ENCODE assay signal across 7 cellular contexts in the genomic region with DNA sequence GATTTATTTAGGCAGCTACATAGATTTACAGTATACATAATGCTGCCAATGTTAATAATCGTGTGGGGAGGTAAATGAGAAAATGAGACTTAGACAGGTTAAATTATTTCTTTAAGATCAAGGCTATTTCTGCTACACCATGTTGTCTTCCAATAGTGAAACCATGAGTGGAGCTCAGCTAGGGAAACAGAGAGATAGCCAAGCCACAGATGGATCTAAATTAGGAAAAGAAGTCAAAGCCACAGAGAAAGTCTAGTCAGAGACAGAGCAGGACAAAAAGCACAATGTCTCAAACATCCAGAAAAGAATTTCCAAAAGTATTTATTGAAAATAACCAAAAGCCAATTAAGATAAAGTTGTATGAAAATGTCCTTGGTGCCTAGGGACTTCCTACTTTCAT.
"Had no signal": no experiment of that assay in that cellular context is flagged by ENCODE, and none has a peak within 500 bp of the region (broad histone marks: within the 10 kb centered on the region; RNA-seq: fewer than 3 reads in every experiment).

No MANE protein-coding gene starts in this region.

- H3K9ac ChIP-seq: KMS-11 had no signal

- H3K4me3 ChIP-seq: GM23338 had no signal

- ATAC-seq: GM23338, HepG2 had no signal

- H2AFZ ChIP-seq: GM23338 had no signal

- DNase-seq: H9, HCEC 1CT, Karpas-422, KBM-7 had no signal

- H3K4me2 ChIP-seq: GM23338, KMS-11 had no signal

- H3K27ac ChIP-seq: KMS-11 had no signal
